Comparison of ENCODE assay signal across 9 cellular contexts in the genomic region with DNA sequence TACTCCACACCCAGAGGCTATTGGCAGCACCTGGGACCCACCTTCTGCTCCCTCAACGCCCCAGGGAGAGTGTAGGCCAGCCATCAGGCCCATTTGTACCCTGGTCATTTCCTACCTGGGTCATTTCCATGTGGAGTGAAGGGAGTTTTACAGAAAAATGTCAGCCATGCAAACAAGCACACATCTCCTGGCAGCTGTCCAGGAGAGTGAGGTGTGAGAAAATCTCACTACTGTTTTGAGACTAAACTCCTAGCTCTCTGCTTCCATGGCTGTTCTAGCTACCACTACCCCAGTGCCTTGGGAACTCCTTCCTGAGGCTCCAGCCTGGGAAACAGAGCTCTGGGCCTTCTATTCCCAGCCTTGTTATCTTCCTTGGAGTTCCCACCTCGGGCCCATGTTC. TPM values are rescaled to one million over a fixed set of nuclear protein-coding genes. Genes with fewer than 3 reads are reported as not detected.
A peak's percentile ranks its signal among the peaks of the same experiment; 100 is the strongest.
DNase-seq lines count a peak whose midpoint lies in the region; ATAC-seq, FAIRE-seq and TF ChIP-seq lines count a peak whose summit lies in the region.
"Had no signal": no experiment of that assay in that cellular context is flagged by ENCODE, and none has a peak within 500 bp of the region (broad histone marks: within the 10 kb centered on the region; RNA-seq: fewer than 3 reads in every experiment).

No MANE protein-coding gene starts in this region.

- intact Hi-C loops in activated CD4-positive, alpha-beta T cell treated with anti-CD3 and anti-CD28 coated beads for 36 hours (cut with DNase I, micrococcal nuclease) = loop anchor here in 1 of 2 experiments (5.0 kb wide), 1 partner anchor 120 kb away; no protein-coding TSS in a partner anchor
- intact Hi-C loops in K562 (cut with micrococcal nuclease) = no loop called here

- H3K27me3 ChIP-seq in K562 (ENCODE audit: control insufficient read depth in 2 of 2, insufficient read depth in 2 of 2, low read length in 2 of 2) = peaks cover 14 to 20% of the 10 kb centered on the region in 2 experiments; a peak in 4 of 5 replicates
- H3K27me3 ChIP-seq in MG63 = peaks cover 2% of the 10 kb centered on the region; the same call in 1 of the 2 replicates
- peaks cover 16% of the 10 kb centered on the region for H3K27me3 ChIP-seq in foreskin keratinocyte

- H3K27ac ChIP-seq in K562 (ENCODE audit: extremely low read depth, low read depth, low read length) (no peak overlapping the region), foreskin keratinocyte (no peak overlapping the region)

- TF ChIP-seq CTCF in K562 (IDR thresholded peaks at IDR 0.05 in 2 of 3, conservative IDR thresholded peaks at IDR 0.05 in 1 of 3; ENCODE audit: insufficient read depth in 2 of 3, low read depth in 1 of 3, low read length in 3 of 3) (no peak), foreskin keratinocyte (conservative IDR thresholded peaks at IDR 0.05) (no peak)

- peaks cover 62% of the 10 kb centered on the region for H3K4me1 Mint-ChIP-seq in activated CD4-positive, alpha-beta T cell treated with anti-CD3 and anti-CD28 coated beads for 36 hours

- no peak overlapping the region for H3K4me3 Mint-ChIP-seq in activated CD4-positive, alpha-beta T cell treated with anti-CD3 and anti-CD28 coated beads for 36 hours

- no TSS peak for BruUV-seq in K562 (replicated peaks; lab: Mats Ljungman, UMichigan)

- peak; percentile 57 for FAIRE-seq in K562 (lab: Jason Lieb, UNC)

- no peaks in the 10 kb centered on the region for H3K9me3 Mint-ChIP-seq in activated CD4-positive, alpha-beta T cell treated with anti-CD3 and anti-CD28 coated beads for 36 hours (ENCODE audit: low read depth)

- POLR2A ChIA-PET in activated CD4-positive, alpha-beta T cell treated with anti-CD3 and anti-CD28 coated beads for 36 hours (lab: Charles Lee) = interaction anchor here (0.8 to 1.0 kb wide), 2 partner anchors 15 to 46 kb away, joined by 3 read pairs; no protein-coding TSS in a partner anchor
- POLR2A ChIA-PET in K562 (lab: Yijun Ruan, JAX) = interaction anchor here (0.6 to 1.2 kb wide), 5 partner anchors 10 to 113 kb away, joined by 3 to 4 read pairs (median 3); no protein-coding TSS in a partner anchor

- no peaks in the 10 kb centered on the region for H3K9me1 ChIP-seq in K562 (ENCODE audit: control insufficient read depth, insufficient read depth, low read length)

- H3K27ac Mint-ChIP-seq in activated CD4-positive, alpha-beta T cell treated with anti-CD3 and anti-CD28 coated beads for 36 hours = peak overlapping the region; percentile 93

- 4% methylated on average over 2 of the region's 2 CpGs for WGBS in K562 (ENCODE audit: insufficient coverage, low coverage, missing lambda C conversion rate)

- DNase-seq in activated CD4-positive, alpha-beta T cell treated with anti-CD3 and anti-CD28 coated beads for 36 hours = peak; percentile 85
- DNase-seq in activated CD4-positive, alpha-beta T cell treated with anti-CD3 and anti-CD28 coated beads for 4 hours = no peak
- DNase-seq in K562 (ENCODE audit: extremely low read depth in 1 of 4, low spot score in 3 of 4) (peak in 1 of 4 experiments; percentile 26), DMS79 treated with DMSO at 0.1 percent for 48 hours (lab: John Stamatoyannopoulos, UW) (no peak), MG63 (no peak), foreskin keratinocyte (no peak)
- DNase-seq in stimulated activated naive CD4-positive, alpha-beta T cell treated with Interleukin-2 at 50 U/mL for 16 hours (lab: John Stamatoyannopoulos, UW) = peak; percentile 8
- DNase-seq: effector CD4-positive, alpha-beta T cell had no signal

- H3K4me2 ChIP-seq in K562 (ENCODE audit: insufficient read depth, low read length) = no peak overlapping the region

- H4K20me1 ChIP-seq in K562 (replicated peaks; ENCODE audit: control insufficient read depth, insufficient read depth, low read length) = 0 out of 2 replicates have a peak, but pooled peaks cover 3% of the 10 kb centered on the region

- H2AFZ ChIP-seq in K562 (ENCODE audit: low read depth, low read length) = no peak overlapping the region

- TF ChIP-seq EP300 in K562 (IDR thresholded peaks at IDR 0.05; ENCODE audit: low read length) = no peak

- H3K9ac ChIP-seq in K562 (ENCODE audit: insufficient read depth in 1 of 2, low read depth in 2 of 2, low read length in 2 of 2) = 0 out of 4 replicates have a peak overlapping the region, but pooled peaks of 1 of the 2 experiments have one; percentile 48

- H3K36me3 ChIP-seq in K562 (ENCODE audit: control insufficient read depth, insufficient read depth, low read length) (no peaks in the 10 kb centered on the region), MG63 (no peaks in the 10 kb centered on the region)

- in situ Hi-C loops in K562 (cut with MboI) = no loop called here

- H3K9me3 ChIP-seq in K562 (replicated peaks; ENCODE audit: control insufficient read depth, insufficient read depth, low read depth, low read length) = no peaks in the 10 kb centered on the region
- H3K9me3 ChIP-seq in MG63 = no peaks in the 10 kb centered on the region

- TF ChIP-seq POLR2A in K562 (conservative IDR thresholded peaks at IDR 0.05) = no peak

- no peaks in the 10 kb centered on the region for H3K79me2 ChIP-seq in K562 (ENCODE audit: control insufficient read depth, insufficient read depth, low read length)

- H3K36me3 Mint-ChIP-seq in activated CD4-positive, alpha-beta T cell treated with anti-CD3 and anti-CD28 coated beads for 36 hours (ENCODE audit: low read depth) = no peaks in the 10 kb centered on the region

- no peak for TF ChIP-seq RAD21 in K562 (CRISPR knock-in tag; conservative IDR thresholded peaks at IDR 0.05 in 1 of 2, IDR thresholded peaks at IDR 0.05 in 1 of 2)

- H3K4me1 ChIP-seq in K562 (replicated peaks in 1 of 2; ENCODE audit: control insufficient read depth in 2 of 2, insufficient read depth in 2 of 2, low read length in 2 of 2) = peaks cover 0 to 8% of the 10 kb centered on the region in 2 experiments; a peak in 1 of 5 replicates
- no peaks in the 10 kb centered on the region for H3K4me1 ChIP-seq in foreskin keratinocyte

- CTCF ChIA-PET in activated CD4-positive, alpha-beta T cell treated with anti-CD3 and anti-CD28 coated beads for 36 hours (lab: Charles Lee) = interaction anchor here (0.7 to 6.5 kb wide), 12 partner anchors 8 to 1346 kb away, joined by 3 to 74 read pairs (median 4); partner anchors contain the start of gene IL10RA
- CTCF ChIA-PET in K562 (lab: Yijun Ruan, JAX; ENCODE audit: low intra/inter-chr PET ratio) = no interaction called here

- H3K4me3 ChIP-seq in K562 (no peak overlapping the region), MG63 (no peak overlapping the region)

- no peaks in the 10 kb centered on the region for H3K27me3 Mint-ChIP-seq in activated CD4-positive, alpha-beta T cell treated with anti-CD3 and anti-CD28 coated beads for 36 hours

- peak; percentile 70 for ATAC-seq in activated CD4-positive, alpha-beta T cell treated with anti-CD3 and anti-CD28 coated beads for 36 hours
- ATAC-seq in HG03460 (IDR thresholded peaks at IDR 0.05; ENCODE audit: unreplicated experiment) (peak; percentile 60), K562 (no peak), foreskin keratinocyte (no peak)

RNA-seq across cellular contexts. Expression of gene TMPRSS13, which starts 2.8 kb away (rescaled TPM):
- total RNA-seq in activated CD4-positive, alpha-beta T cell treated with anti-CD3 and anti-CD28 coated beads for 36 hours = 1 to 10 TPM; 1.7 TPM
- total RNA-seq in K562 (2011; cell fraction: chromatin; rRNA removed; ENCODE audit: low replicate concordance) = 1.1 TPM in 2 replicates
- 0.33 and 0.66 TPM in 2 replicates for total RNA-seq in K562 (2011; cell fraction: nucleolus; rRNA removed)
- total RNA-seq in K562 (2011; cell fraction: nucleoplasm; rRNA removed) = 0.46 and 0.59 TPM in 2 replicates
- total RNA-seq in K562 (2014; rRNA removed) = 0.08 and 0.27 TPM in 2 replicates
- total RNA-seq in K562 (2014; rRNA removed; fragmentation: Illumina TruSeq; extraction: Trizol) = 0.15 TPM in 1 of 2 replicates, not detected in the other
- total RNA-seq in K562 (2015; rRNA removed; fragmentation: Illumina TruSeq; extraction: Trizol) = 0.14 and 0.19 TPM in 2 replicates
- 0.29 and 0.34 TPM in 2 replicates for total RNA-seq in K562 (2021)
- 0.25 and 0.37 TPM in 2 replicates for polyA plus RNA-seq in K562 (2011; rRNA removed)
- polyA plus RNA-seq in K562 (2011; cell fraction: cytosol; rRNA removed) = 0.24 and 0.46 TPM in 2 replicates
- 1.2 and 1.7 TPM in 2 replicates for polyA plus RNA-seq in K562 (2011; cell fraction: nucleus; rRNA removed)
- 0.29 and 0.48 TPM in 2 replicates for polyA plus RNA-seq in K562 (2012)
- polyA plus RNA-seq in K562 (2014; fragmentation: Illumina TruSeq; extraction: Trizol) = 0.13 and 0.24 TPM in 2 replicates
- under 1 TPM; 0.11 to 0.13 TPM for polyA plus RNA-seq in K562 (2014; fragmentation: Nextera tagmentation; extraction: Ambion mirVana)
- 0.23 and 0.25 TPM in 2 replicates for polyA plus RNA-seq in K562 (2014; rRNA removed)
- 0.21 TPM in 2 replicates for polyA minus RNA-seq in K562 (2011; rRNA and poly(A)+ RNA removed)
- 0.48 TPM in 1 of 2 replicates, not detected in the other for polyA minus RNA-seq in K562 (2011; cell fraction: cytosol; rRNA and poly(A)+ RNA removed)
- 0.40 and 0.44 TPM in 2 replicates for polyA minus RNA-seq in K562 (2011; cell fraction: nucleus; rRNA and poly(A)+ RNA removed)
- not detected in 2 replicates for total RNA-seq in MG63 (2014; rRNA removed; shearing (Covaris generic); ENCODE audit: low replicate concordance)
- 0.07 and 0.17 TPM in 2 replicates for total RNA-seq in foreskin keratinocyte
- polyA plus RNA-seq in foreskin keratinocyte = 0.06 and 0.09 TPM in 2 replicates

RNA-seq across cellular contexts. Expression of gene IL10RA, which starts 54.2 kb away (rescaled TPM):
- 10 to 100 TPM; 57.1 to 79.4 TPM for total RNA-seq in activated CD4-positive, alpha-beta T cell treated with anti-CD3 and anti-CD28 coated beads for 36 hours
- total RNA-seq in K562 (2011; cell fraction: chromatin; rRNA removed; ENCODE audit: low replicate concordance) = 33.8 and 58.3 TPM in 2 replicates
- 34.2 and 42.5 TPM in 2 replicates for total RNA-seq in K562 (2011; cell fraction: nucleolus; rRNA removed)
- 41.9 and 43.4 TPM in 2 replicates for total RNA-seq in K562 (2011; cell fraction: nucleoplasm; rRNA removed)
- total RNA-seq in K562 (2014; rRNA removed) (2.9 and 3.5 TPM in 2 replicates), K562 (2014; rRNA removed; fragmentation: Illumina TruSeq; extraction: Trizol) (2.0 and 2.9 TPM in 2 replicates), K562 (2015; rRNA removed; fragmentation: Illumina TruSeq; extraction: Trizol) (1.4 and 2.1 TPM in 2 replicates), K562 (2021) (4.6 and 4.9 TPM in 2 replicates), foreskin keratinocyte (0.04 TPM in 1 of 2 replicates, not detected in the other)
- polyA plus RNA-seq in K562 (2011; rRNA removed) (15.4 and 17.3 TPM in 2 replicates), K562 (2014; fragmentation: Illumina TruSeq; extraction: Trizol) (4.0 and 4.5 TPM in 2 replicates), K562 (2014; fragmentation: Nextera tagmentation; extraction: Ambion mirVana) (under 1 TPM; 0.17 to 0.48 TPM), K562 (2014; rRNA removed) (2.7 and 3.6 TPM in 2 replicates), foreskin keratinocyte (not detected in 2 replicates)
- 9.1 and 23.9 TPM in 2 replicates for polyA plus RNA-seq in K562 (2011; cell fraction: cytosol; rRNA removed)
- 18.2 and 38.1 TPM in 2 replicates for polyA plus RNA-seq in K562 (2011; cell fraction: nucleus; rRNA removed)
- polyA plus RNA-seq in K562 (2012) = 3.8 and 12.5 TPM in 2 replicates
- 19.8 and 20.3 TPM in 2 replicates for polyA minus RNA-seq in K562 (2011; rRNA and poly(A)+ RNA removed)
- polyA minus RNA-seq in K562 (2011; cell fraction: cytosol; rRNA and poly(A)+ RNA removed) = 7.5 and 11.4 TPM in 2 replicates
- 24.1 and 28.3 TPM in 2 replicates for polyA minus RNA-seq in K562 (2011; cell fraction: nucleus; rRNA and poly(A)+ RNA removed)
- total RNA-seq in MG63 (2014; rRNA removed; shearing (Covaris generic); ENCODE audit: low replicate concordance) = 1.3 TPM in 1 of 2 replicates, not detected in the other

RNA-seq across cellular contexts. Expression of gene FXYD6, which starts 55.5 kb away (rescaled TPM):
- under 1 TPM; 0.46 to 0.47 TPM for total RNA-seq in activated CD4-positive, alpha-beta T cell treated with anti-CD3 and anti-CD28 coated beads for 36 hours
- not detected in 2 replicates for total RNA-seq in K562 (2011; cell fraction: chromatin; rRNA removed; ENCODE audit: low replicate concordance)
- total RNA-seq in K562 (2011; cell fraction: nucleolus; rRNA removed) = not detected in 2 replicates
- not detected in 2 replicates for total RNA-seq in K562 (2011; cell fraction: nucleoplasm; rRNA removed)
- not detected in 2 replicates for total RNA-seq in K562 (2014; rRNA removed)
- not detected in 2 replicates for total RNA-seq in K562 (2014; rRNA removed; fragmentation: Illumina TruSeq; extraction: Trizol)
- total RNA-seq in K562 (2015; rRNA removed; fragmentation: Illumina TruSeq; extraction: Trizol) = not detected in 2 replicates
- total RNA-seq in K562 (2021) = 0.27 and 0.35 TPM in 2 replicates
- polyA plus RNA-seq in K562 (2011; rRNA removed) = not detected in 2 replicates
- 0.06 TPM in 1 of 2 replicates, not detected in the other for polyA plus RNA-seq in K562 (2011; cell fraction: cytosol; rRNA removed)
- polyA plus RNA-seq in K562 (2011; cell fraction: nucleus; rRNA removed) = 0.11 TPM in 1 of 2 replicates, not detected in the other
- 0.07 and 0.14 TPM in 2 replicates for polyA plus RNA-seq in K562 (2012)
- not detected in 2 replicates for polyA plus RNA-seq in K562 (2014; fragmentation: Illumina TruSeq; extraction: Trizol)
- not detected for polyA plus RNA-seq in K562 (2014; fragmentation: Nextera tagmentation; extraction: Ambion mirVana)
- polyA plus RNA-seq in K562 (2014; rRNA removed) = 0.07 TPM in 1 of 2 replicates, not detected in the other
- 0.18 TPM in 1 of 2 replicates, not detected in the other for polyA minus RNA-seq in K562 (2011; rRNA and poly(A)+ RNA removed)
- polyA minus RNA-seq in K562 (2011; cell fraction: cytosol; rRNA and poly(A)+ RNA removed) = not detected in 2 replicates
- not detected in 2 replicates for polyA minus RNA-seq in K562 (2011; cell fraction: nucleus; rRNA and poly(A)+ RNA removed)
- total RNA-seq in MG63 (2014; rRNA removed; shearing (Covaris generic); ENCODE audit: low replicate concordance) = not detected in 2 replicates
- not detected in 2 replicates for total RNA-seq in foreskin keratinocyte
- polyA plus RNA-seq in foreskin keratinocyte = 0.09 and 0.16 TPM in 2 replicates

Comparison
In these comparisons a context has a peak if more than half of its experiments do, and no peak if none do; other contexts are left out.
1. DNase-seq: peak in activated CD4-positive, alpha-beta T cell treated with anti-CD3 and anti-CD28 coated beads for 36 hours (single experiment) and stimulated activated naive CD4-positive, alpha-beta T cell treated with Interleukin-2 at 50 U/mL for 16 hours (single experiment); none in activated CD4-positive, alpha-beta T cell treated with anti-CD3 and anti-CD28 coated beads for 4 hours (0 of 2), DMS79 treated with DMSO at 0.1 percent for 48 hours (single experiment), MG63 (single experiment) and foreskin keratinocyte (0 of 2).
2. ATAC-seq: peak in activated CD4-positive, alpha-beta T cell treated with anti-CD3 and anti-CD28 coated beads for 36 hours (single experiment) and HG03460 (single experiment); none in K562 (single experiment) and foreskin keratinocyte (single experiment).